21 cellular contexts compared by ENCODE assay signal in genomic region chr22:38543822-38544221, GRCh38. TPM values are rescaled to one million over a fixed set of nuclear protein-coding genes. Genes with fewer than 3 reads are reported as not detected.
A peak's percentile ranks its signal among the peaks of the same experiment; 100 is the strongest.
DNase-seq lines count a peak whose midpoint lies in the region; ATAC-seq, FAIRE-seq and TF ChIP-seq lines count a peak whose summit lies in the region.
"Had no signal": no experiment of that assay in that cellular context is flagged by ENCODE, and none has a peak within 500 bp of the region (broad histone marks: within the 10 kb centered on the region; RNA-seq: fewer than 3 reads in every experiment).

No MANE protein-coding gene starts in this region.

- in situ Hi-C loops in K562 (cut with MboI) = no loop called here

- BruUV-seq in K562 (replicated peaks; lab: Mats Ljungman, UMichigan) = no TSS peak

- FAIRE-seq in K562 (lab: Jason Lieb, UNC) = no peak
- FAIRE-seq: A204.1, D721Med, GM12892, GM18507 had no signal

- intact Hi-C loops in K562 (cut with micrococcal nuclease) (no loop called here), left colon (cut with DNase I, micrococcal nuclease) (no loop called here)
- intact Hi-C loops in activated T-helper 1 cell treated with anti-CD3 and anti-CD28 coated beads, Interleukin-12 subunit alpha, Interleukin-12 subunit beta, Interleukin-2, Interleukin-4 antibody, amounts not matched to agents 30 ng/mL and 10 ng/mL and 1 ng/mL, durations not matched to agents 14 hours and 24 hours and 36 hours (cut with micrococcal nuclease) = no loop called here

- H3K27me3 ChIP-seq in K562 (ENCODE audit: control insufficient read depth in 2 of 2, insufficient read depth in 2 of 2, low read length in 2 of 2) = no peaks in the 10 kb centered on the region
- H3K27me3 ChIP-seq: BLaER1 had no signal

- no peak for TF ChIP-seq RAD21 in K562 (CRISPR knock-in tag; conservative IDR thresholded peaks at IDR 0.05 in 1 of 2, IDR thresholded peaks at IDR 0.05 in 1 of 2)

- H3K36me3 ChIP-seq in K562 (ENCODE audit: control insufficient read depth, insufficient read depth, low read length) = no peaks in the 10 kb centered on the region

- no peak overlapping the region for H3K4me3 Mint-ChIP-seq in stimulated activated naive B cell treated with anti-CD40 and anti-IgM and Interleukin-4, amounts not matched to agents 10 μg/mL and 1 μg/mL and 100 μg/mL, for 72 hours
- H3K4me3 Mint-ChIP-seq in activated T-helper 1 cell treated with anti-CD3 and anti-CD28 coated beads, Interleukin-12 subunit alpha, Interleukin-12 subunit beta, Interleukin-2, Interleukin-4 antibody, amounts not matched to agents 30 ng/mL and 10 ng/mL and 1 ng/mL, durations not matched to agents 14 hours and 24 hours and 36 hours = no peak overlapping the region
- H3K4me3 Mint-ChIP-seq: CD4-positive, alpha-beta memory T cell had no signal

- CTCF ChIA-PET in K562 (lab: Yijun Ruan, JAX; ENCODE audit: low intra/inter-chr PET ratio) = no interaction called here

- peaks cover 11 to 22% of the 10 kb centered on the region in 2 donors for H3K4me1 Mint-ChIP-seq in stimulated activated naive B cell treated with anti-CD40 and anti-IgM and Interleukin-4, amounts not matched to agents 10 μg/mL and 1 μg/mL and 100 μg/mL, for 72 hours
- no peaks in the 10 kb centered on the region for H3K4me1 Mint-ChIP-seq in activated T-helper 1 cell treated with anti-CD3 and anti-CD28 coated beads, Interleukin-12 subunit alpha, Interleukin-12 subunit beta, Interleukin-2, Interleukin-4 antibody, amounts not matched to agents 30 ng/mL and 10 ng/mL and 1 ng/mL, durations not matched to agents 14 hours and 24 hours and 36 hours (ENCODE audit: low read depth)
- H3K4me1 Mint-ChIP-seq: CD4-positive, alpha-beta memory T cell had no signal

- TF ChIP-seq CTCF in K562 (IDR thresholded peaks at IDR 0.05 in 2 of 3, conservative IDR thresholded peaks at IDR 0.05 in 1 of 3; ENCODE audit: insufficient read depth in 2 of 3, low read depth in 1 of 3, low read length in 3 of 3) = no peak

- H2AFZ ChIP-seq in K562 (ENCODE audit: low read depth, low read length) = no peak overlapping the region

- no peaks in the 10 kb centered on the region for H4K20me1 ChIP-seq in K562 (replicated peaks; ENCODE audit: control insufficient read depth, insufficient read depth, low read length)
- H4K20me1 ChIP-seq: BLaER1 had no signal

- no peaks in the 10 kb centered on the region for H3K9me1 ChIP-seq in K562 (ENCODE audit: control insufficient read depth, insufficient read depth, low read length)

- H3K27ac ChIP-seq in K562 (ENCODE audit: extremely low read depth, low read depth, low read length) = no peak overlapping the region
- H3K27ac ChIP-seq: BLaER1, HL-60 had no signal

- no peaks in the 10 kb centered on the region for H3K79me2 ChIP-seq in K562 (ENCODE audit: control insufficient read depth, insufficient read depth, low read length)

- H3K4me3 ChIP-seq in K562 = no peak overlapping the region
- H3K4me3 ChIP-seq: BLaER1 had no signal

- H3K27me3 Mint-ChIP-seq in stimulated activated naive B cell treated with anti-CD40 and anti-IgM and Interleukin-4, amounts not matched to agents 10 μg/mL and 1 μg/mL and 100 μg/mL, for 72 hours = no peaks in the 10 kb centered on the region
- no peaks in the 10 kb centered on the region for H3K27me3 Mint-ChIP-seq in activated T-helper 1 cell treated with anti-CD3 and anti-CD28 coated beads, Interleukin-12 subunit alpha, Interleukin-12 subunit beta, Interleukin-2, Interleukin-4 antibody, amounts not matched to agents 30 ng/mL and 10 ng/mL and 1 ng/mL, durations not matched to agents 14 hours and 24 hours and 36 hours (ENCODE audit: insufficient read depth)
- H3K27me3 Mint-ChIP-seq: CD4-positive, alpha-beta memory T cell had no signal

- POLR2A ChIA-PET in K562 (lab: Yijun Ruan, JAX) = interaction anchor here (0.6 kb wide), 1 partner anchor 129 kb away, joined by 3 read pairs; no protein-coding TSS in a partner anchor

- peaks cover 11 to 14% of the 10 kb centered on the region in 2 donors for H3K9me3 Mint-ChIP-seq in stimulated activated naive B cell treated with anti-CD40 and anti-IgM and Interleukin-4, amounts not matched to agents 10 μg/mL and 1 μg/mL and 100 μg/mL, for 72 hours
- H3K9me3 Mint-ChIP-seq in activated T-helper 1 cell treated with anti-CD3 and anti-CD28 coated beads, Interleukin-12 subunit alpha, Interleukin-12 subunit beta, Interleukin-2, Interleukin-4 antibody, amounts not matched to agents 30 ng/mL and 10 ng/mL and 1 ng/mL, durations not matched to agents 14 hours and 24 hours and 36 hours = peaks cover 16% of the 10 kb centered on the region

- H3K9ac ChIP-seq in K562 (ENCODE audit: insufficient read depth in 1 of 2, low read depth in 2 of 2, low read length in 2 of 2) = no peak overlapping the region
- H3K9ac ChIP-seq: BLaER1 had no signal

- H3K4me2 ChIP-seq in K562 (ENCODE audit: insufficient read depth, low read length) = no peak overlapping the region
- H3K4me2 ChIP-seq: BLaER1 had no signal

- DNase-seq in ELR (ENCODE audit: low read depth) = peak; percentile 8
- peak; percentile 18 for DNase-seq in LHCN-M2 (ENCODE audit: low read depth)
- DNase-seq in K562 (ENCODE audit: extremely low read depth in 1 of 4, low spot score in 3 of 4) = no peak
- no peak for DNase-seq in stimulated activated naive B cell treated with anti-CD40 and anti-IgM and Interleukin-4, amounts not matched to agents 10 μg/mL and 1 μg/mL and 100 μg/mL, for 72 hours
- no peak for DNase-seq in left colon
- no peak for DNase-seq in NCI-H2196 (lab: John Stamatoyannopoulos, UW; ENCODE audit: unreplicated experiment)
- no peak for DNase-seq in NCI-H1417 treated with DMSO at 0.1 percent for 48 hours (lab: John Stamatoyannopoulos, UW)
- no peak for DNase-seq in activated T-helper 1 cell treated with anti-CD3 and anti-CD28 coated beads, Interleukin-12 subunit alpha, Interleukin-12 subunit beta, Interleukin-2, Interleukin-4 antibody, amounts not matched to agents 30 ng/mL and 10 ng/mL and 1 ng/mL, durations not matched to agents 14 hours and 24 hours and 36 hours (ENCODE audit: low spot score)
- DNase-seq: ACHN; AML-193; CD4-positive, alpha-beta memory T cell; GDM1; GOT3; H7 had no signal

- H3K9me3 ChIP-seq in K562 (replicated peaks; ENCODE audit: control insufficient read depth, insufficient read depth, low read depth, low read length) = no peaks in the 10 kb centered on the region

- TF ChIP-seq POLR2A in K562 (conservative IDR thresholded peaks at IDR 0.05) = no peak

- 73% methylated on average over 3 of the region's 3 CpGs for WGBS in K562 (ENCODE audit: insufficient coverage, low coverage, missing lambda C conversion rate)

- peak overlapping the region; percentile 49 for H3K27ac Mint-ChIP-seq in stimulated activated naive B cell treated with anti-CD40 and anti-IgM and Interleukin-4, amounts not matched to agents 10 μg/mL and 1 μg/mL and 100 μg/mL, for 72 hours
- H3K27ac Mint-ChIP-seq in activated T-helper 1 cell treated with anti-CD3 and anti-CD28 coated beads, Interleukin-12 subunit alpha, Interleukin-12 subunit beta, Interleukin-2, Interleukin-4 antibody, amounts not matched to agents 30 ng/mL and 10 ng/mL and 1 ng/mL, durations not matched to agents 14 hours and 24 hours and 36 hours = no peak overlapping the region
- H3K27ac Mint-ChIP-seq: CD4-positive, alpha-beta memory T cell had no signal

- peaks cover 6 to 19% of the 10 kb centered on the region in 2 donors for H3K36me3 Mint-ChIP-seq in stimulated activated naive B cell treated with anti-CD40 and anti-IgM and Interleukin-4, amounts not matched to agents 10 μg/mL and 1 μg/mL and 100 μg/mL, for 72 hours
- H3K36me3 Mint-ChIP-seq in activated T-helper 1 cell treated with anti-CD3 and anti-CD28 coated beads, Interleukin-12 subunit alpha, Interleukin-12 subunit beta, Interleukin-2, Interleukin-4 antibody, amounts not matched to agents 30 ng/mL and 10 ng/mL and 1 ng/mL, durations not matched to agents 14 hours and 24 hours and 36 hours (ENCODE audit: low read depth) = peaks cover 20% of the 10 kb centered on the region

- ATAC-seq in K562 = no peak
- peak in 1 of 2 donors; percentile 33 for ATAC-seq in stimulated activated naive B cell treated with anti-CD40 and anti-IgM and Interleukin-4, amounts not matched to agents 10 μg/mL and 1 μg/mL and 100 μg/mL, for 72 hours (replicated peaks)
- ATAC-seq in left colon = no peak

- no peak for TF ChIP-seq EP300 in K562 (IDR thresholded peaks at IDR 0.05; ENCODE audit: low read length)

- no peaks in the 10 kb centered on the region for H3K4me1 ChIP-seq in K562 (replicated peaks in 1 of 2; ENCODE audit: control insufficient read depth in 2 of 2, insufficient read depth in 2 of 2, low read length in 2 of 2)

RNA-seq across cellular contexts. Expression of gene DMC1, which starts 26.2 kb away (rescaled TPM):
- total RNA-seq in LHCN-M2 (2014; rRNA removed) (2.8 and 20.8 TPM in 2 replicates), K562 (2014; rRNA removed) (13.4 and 15.1 TPM in 2 replicates), K562 (2014; rRNA removed; fragmentation: Illumina TruSeq; extraction: Trizol) (11.4 and 11.7 TPM in 2 replicates), K562 (2015; rRNA removed; fragmentation: Illumina TruSeq; extraction: Trizol) (12.1 and 14.5 TPM in 2 replicates), K562 (2021) (5.2 and 5.5 TPM in 2 replicates), left colon (1 to 10 TPM in 1 of 2 donors, under 1 TPM in 1; 0.87 to 1.2 TPM)
- polyA plus RNA-seq in LHCN-M2 (2012) = 2.8 TPM
- total RNA-seq in K562 (2011; cell fraction: chromatin; rRNA removed; ENCODE audit: low replicate concordance) = 5.1 and 22.4 TPM in 2 replicates
- total RNA-seq in K562 (2011; cell fraction: nucleolus; rRNA removed) = 2.5 and 8.3 TPM in 2 replicates
- total RNA-seq in K562 (2011; cell fraction: nucleoplasm; rRNA removed) = 4.4 and 5.9 TPM in 2 replicates
- polyA plus RNA-seq in K562 (2011; rRNA removed) (4.8 and 8.2 TPM in 2 replicates), K562 (2014; fragmentation: Illumina TruSeq; extraction: Trizol) (9.8 and 11.9 TPM in 2 replicates), K562 (2014; fragmentation: Nextera tagmentation; extraction: Ambion mirVana) (1 to 10 TPM; 8.4 to 8.7 TPM), K562 (2014; rRNA removed) (55.5 and 73.8 TPM in 2 replicates)
- 6.7 and 10.6 TPM in 2 replicates for polyA plus RNA-seq in K562 (2011; cell fraction: cytosol; rRNA removed)
- polyA plus RNA-seq in K562 (2011; cell fraction: nucleus; rRNA removed) = 2.5 and 2.7 TPM in 2 replicates
- 8.7 and 34.7 TPM in 2 replicates for polyA plus RNA-seq in K562 (2012)
- polyA minus RNA-seq in K562 (2011; rRNA and poly(A)+ RNA removed) = 17.2 and 31.1 TPM in 2 replicates
- 3.1 and 8.8 TPM in 2 replicates for polyA minus RNA-seq in K562 (2011; cell fraction: cytosol; rRNA and poly(A)+ RNA removed)
- 2.7 and 3.1 TPM in 2 replicates for polyA minus RNA-seq in K562 (2011; cell fraction: nucleus; rRNA and poly(A)+ RNA removed)
- 11.2 and 11.7 TPM in 2 replicates for total RNA-seq in activated T-helper 1 cell treated with anti-CD3 and anti-CD28 coated beads, Interleukin-12 subunit alpha, Interleukin-12 subunit beta, Interleukin-2, Interleukin-4 antibody, amounts not matched to agents 30 ng/mL and 10 ng/mL and 1 ng/mL, durations not matched to agents 14 hours and 24 hours and 36 hours
- polyA plus RNA-seq: CD14-positive monocyte; CD4-positive, alpha-beta memory T cell had no signal

RNA-seq across cellular contexts. Expression of gene DDX17, which starts 37.7 kb away (rescaled TPM):
- total RNA-seq in LHCN-M2 (2014; rRNA removed) (290 and 312 TPM in 2 replicates), K562 (2014; rRNA removed) (330 and 355 TPM in 2 replicates), K562 (2014; rRNA removed; fragmentation: Illumina TruSeq; extraction: Trizol) (165 and 171 TPM in 2 replicates), K562 (2015; rRNA removed; fragmentation: Illumina TruSeq; extraction: Trizol) (182 and 189 TPM in 2 replicates), K562 (2021) (216 and 224 TPM in 2 replicates), left colon (100 to 1,000 TPM; 300 to 349 TPM)
- polyA plus RNA-seq in LHCN-M2 (2012) = 76.3 TPM
- 606 and 912 TPM in 2 replicates for total RNA-seq in K562 (2011; cell fraction: chromatin; rRNA removed; ENCODE audit: low replicate concordance)
- 357 and 403 TPM in 2 replicates for total RNA-seq in K562 (2011; cell fraction: nucleolus; rRNA removed)
- 494 and 663 TPM in 2 replicates for total RNA-seq in K562 (2011; cell fraction: nucleoplasm; rRNA removed)
- polyA plus RNA-seq in K562 (2011; rRNA removed) (421 and 553 TPM in 2 replicates), K562 (2014; fragmentation: Illumina TruSeq; extraction: Trizol) (160 and 185 TPM in 2 replicates), K562 (2014; fragmentation: Nextera tagmentation; extraction: Ambion mirVana) (10 to 100 TPM; 17.6 to 66.9 TPM), K562 (2014; rRNA removed) (252 and 270 TPM in 2 replicates)
- 303 and 320 TPM in 2 replicates for polyA plus RNA-seq in K562 (2011; cell fraction: cytosol; rRNA removed)
- polyA plus RNA-seq in K562 (2011; cell fraction: nucleus; rRNA removed) = 1,663 and 2,084 TPM in 2 replicates
- 105 and 137 TPM in 2 replicates for polyA plus RNA-seq in K562 (2012)
- polyA minus RNA-seq in K562 (2011; rRNA and poly(A)+ RNA removed) = 387 and 408 TPM in 2 replicates
- polyA minus RNA-seq in K562 (2011; cell fraction: cytosol; rRNA and poly(A)+ RNA removed) = 127 and 132 TPM in 2 replicates
- 457 and 507 TPM in 2 replicates for polyA minus RNA-seq in K562 (2011; cell fraction: nucleus; rRNA and poly(A)+ RNA removed)
- 356 and 358 TPM in 2 replicates for total RNA-seq in activated T-helper 1 cell treated with anti-CD3 and anti-CD28 coated beads, Interleukin-12 subunit alpha, Interleukin-12 subunit beta, Interleukin-2, Interleukin-4 antibody, amounts not matched to agents 30 ng/mL and 10 ng/mL and 1 ng/mL, durations not matched to agents 14 hours and 24 hours and 36 hours

Comparison
In these comparisons a context has a peak if more than half of its experiments do, and no peak if none do; other contexts are left out.
1. DNase-seq: peak in ELR (single experiment) and LHCN-M2 (single experiment); none in K562 (0 of 4), stimulated activated naive B cell treated with anti-CD40 and anti-IgM and Interleukin-4, amounts not matched to agents 10 μg/mL and 1 μg/mL and 100 μg/mL, for 72 hours (single experiment), left colon (0 of 2), NCI-H2196 (single experiment), NCI-H1417 treated with DMSO at 0.1 percent for 48 hours (single experiment) and activated T-helper 1 cell treated with anti-CD3 and anti-CD28 coated beads, Interleukin-12 subunit alpha, Interleukin-12 subunit beta, Interleukin-2, Interleukin-4 antibody, amounts not matched to agents 30 ng/mL and 10 ng/mL and 1 ng/mL, durations not matched to agents 14 hours and 24 hours and 36 hours (single experiment).